Comparison of ENCODE assay signal across 20 cellular contexts in genomic region chr12:13442457-13442856, GRCh38.
A peak's percentile ranks its signal among the peaks of the same experiment; 100 is the strongest.
DNase-seq lines count a peak whose midpoint lies in the region; ATAC-seq, FAIRE-seq and TF ChIP-seq lines count a peak whose summit lies in the region.
"Had no signal": no experiment of that assay in that cellular context is flagged by ENCODE, and none has a peak within 500 bp of the region (broad histone marks: within the 10 kb centered on the region; RNA-seq: fewer than 3 reads in every experiment).

No MANE protein-coding gene starts in this region.

- DNase-seq in Right ventricle myocardium inferior (ENCODE audit: missing footprints) (no peak), cardiac septum (ENCODE audit: low spot score) (no peak), heart right ventricle (no peak), right lobe of liver (no peak), HTR-8/SVneo (ENCODE audit: insufficient read length, low spot score) (no peak), activated gamma-delta T cell (lab: John Stamatoyannopoulos, UW) (no peak), SK-N-DZ (ENCODE audit: low spot score) (no peak)
- no peak for DNase-seq in naive thymus-derived CD4-positive, alpha-beta T cell
- DNase-seq: 8988T, GM23248, H7, KBM-7, NCI-H1105 treated with DMSO at 0.1 percent for 48 hours, NCI-H146, NCI-H1930, NCI-H2107, NCI-H524, NCI-H748 treated with DMSO at 0.1 percent for 48 hours, SJCRH30 had no signal

- peaks cover 0 to 28% (median 12%) of the 10 kb centered on the region in 7 donors for H3K27me3 ChIP-seq in heart right ventricle
- H3K27me3 ChIP-seq in right lobe of liver = no peaks in the 10 kb centered on the region
- H3K27me3 ChIP-seq in naive thymus-derived CD4-positive, alpha-beta T cell (ENCODE audit: control insufficient read depth in 2 of 2, insufficient read depth in 2 of 2, low read length in 2 of 2) = no peaks in the 10 kb centered on the region
- H3K27me3 ChIP-seq: SJCRH30 had no signal

- H3K4me1 Mint-ChIP-seq in naive thymus-derived CD4-positive, alpha-beta T cell = no peaks in the 10 kb centered on the region

- H3K4me1 ChIP-seq in heart right ventricle (peaks cover 0 to 26% (median 0%) of the 10 kb centered on the region in 9 donors), right lobe of liver (peaks cover 0 to 34% (median 16%) of the 10 kb centered on the region in 4 donors)
- no peaks in the 10 kb centered on the region for H3K4me1 ChIP-seq in naive thymus-derived CD4-positive, alpha-beta T cell (ENCODE audit: control insufficient read depth in 2 of 2, insufficient read depth in 2 of 2, low read length in 2 of 2)
- H3K4me1 ChIP-seq: SJCRH30 had no signal

- CTCF ChIA-PET in naive thymus-derived CD4-positive, alpha-beta T cell (lab: Charles Lee) = no interaction called here

- H3K4me3 ChIP-seq in heart right ventricle (no peak overlapping the region), right lobe of liver (no peak overlapping the region)
- H3K4me3 ChIP-seq in naive thymus-derived CD4-positive, alpha-beta T cell (ENCODE audit: low read length) = no peak overlapping the region
- H3K4me3 ChIP-seq: GM23248, SJCRH30 had no signal

- POLR2A ChIA-PET in naive thymus-derived CD4-positive, alpha-beta T cell (lab: Charles Lee) = no interaction called here

- H3K36me3 ChIP-seq in heart right ventricle (no peaks in the 10 kb centered on the region), right lobe of liver (no peaks in the 10 kb centered on the region)
- H3K36me3 ChIP-seq in naive thymus-derived CD4-positive, alpha-beta T cell (ENCODE audit: control insufficient read depth in 2 of 3, insufficient read depth in 3 of 3, low read length in 3 of 3) = no peaks in the 10 kb centered on the region
- H3K36me3 ChIP-seq: SJCRH30 had no signal

- no peak for TF ChIP-seq POLR2A in right lobe of liver (IDR thresholded peaks at IDR 0.05)

- peaks cover under 1 to 10% (median 4%) of the 10 kb centered on the region in 5 donors for H3K27me3 Mint-ChIP-seq in naive thymus-derived CD4-positive, alpha-beta T cell

- H3K4me3 Mint-ChIP-seq in naive thymus-derived CD4-positive, alpha-beta T cell = no peak overlapping the region

- ATAC-seq in Right ventricle myocardium inferior = peak; percentile 85
- peak; percentile 61 to 80 (median 70) for ATAC-seq in heart right ventricle
- ATAC-seq in right lobe of liver = peak in 1 of 4 donors; percentile 5
- ATAC-seq in naive thymus-derived CD4-positive, alpha-beta T cell = no peak

- H3K27ac ChIP-seq in heart right ventricle = peak overlapping the region in 7 of 10 donors; percentile 11 to 62 (median 35)
- peak overlapping the region; percentile 22 to 83 (median 82) for H3K27ac ChIP-seq in right lobe of liver
- no peak overlapping the region for H3K27ac ChIP-seq in naive thymus-derived CD4-positive, alpha-beta T cell (ENCODE audit: low read depth, low read length)
- H3K27ac ChIP-seq: GM23248, SJCRH30 had no signal

- TF ChIP-seq CTCF in heart right ventricle (IDR thresholded peaks at IDR 0.05) (no peak), right lobe of liver (IDR thresholded peaks at IDR 0.05) (no peak)

- peaks cover 0 to 10% (median 0%) of the 10 kb centered on the region in 11 donors for H3K9me3 ChIP-seq in heart right ventricle
- H3K9me3 ChIP-seq in right lobe of liver = no peaks in the 10 kb centered on the region
- no peaks in the 10 kb centered on the region for H3K9me3 ChIP-seq in naive thymus-derived CD4-positive, alpha-beta T cell (ENCODE audit: control insufficient read depth in 2 of 3, low read length in 3 of 3)
- H3K9me3 ChIP-seq: SJCRH30 had no signal

- peaks cover 0 to 8% (median 0%) of the 10 kb centered on the region in 11 donors for H3K9me3 Mint-ChIP-seq in naive thymus-derived CD4-positive, alpha-beta T cell

- no peak for FAIRE-seq in HTR-8/SVneo (lab: Jason Lieb, UNC)
- FAIRE-seq: RCC 7860 had no signal

- intact Hi-C loops in Right ventricle myocardium inferior (cut with DNase I) = no loop called here
- intact Hi-C loops in cardiac septum (cut with DNase I) = no loop called here
- intact Hi-C loops in heart right ventricle (cut with DNase I) = no loop called here
- intact Hi-C loops in right lobe of liver (cut with DNase I) = no loop called here
- intact Hi-C loops in naive thymus-derived CD4-positive, alpha-beta T cell (cut with micrococcal nuclease) = no loop called here

- no peak overlapping the region for H3K27ac Mint-ChIP-seq in naive thymus-derived CD4-positive, alpha-beta T cell

- 52% methylated on average over 1 of the region's 1 CpG for WGBS in heart right ventricle, 2 donors
- WGBS in right lobe of liver (ENCODE audit: insufficient coverage, low coverage, low lambda C conversion rate, missing lambda C conversion rate) = 83% methylated on average over 1 of the region's 1 CpG

- no peaks in the 10 kb centered on the region for H3K36me3 Mint-ChIP-seq in naive thymus-derived CD4-positive, alpha-beta T cell
